In genomic region chr14:51458563-51458955, GRCh38 we compare ENCODE assay signal across 16 cellular contexts.
DNase-seq lines count a peak whose midpoint lies in the region; ATAC-seq, FAIRE-seq and TF ChIP-seq lines count a peak whose summit lies in the region.
"Had no signal": no experiment of that assay in that cellular context is flagged by ENCODE, and none has a peak within 500 bp of the region (broad histone marks: within the 10 kb centered on the region; RNA-seq: fewer than 3 reads in every experiment).

No MANE protein-coding gene starts in this region.

- no peak for TF ChIP-seq CTCF in IMR-90 (conservative IDR thresholded peaks at IDR 0.05; ENCODE audit: low read depth, low read length)
- no peak for TF ChIP-seq CTCF in bronchial epithelial cell (IDR thresholded peaks at IDR 0.05; ENCODE audit: insufficient read depth, low read length, severe bottlenecking)
- TF ChIP-seq CTCF in tibial artery (IDR thresholded peaks at IDR 0.05) = no peak
- no peak for TF ChIP-seq CTCF in dorsolateral prefrontal cortex (IDR thresholded peaks at IDR 0.05 in 54 of 56, conservative IDR thresholded peaks at IDR 0.05 in 2 of 56; ENCODE audit: low read depth in 1 of 56, partially characterized antibody in 56 of 56)

- H4K20me1 ChIP-seq in IMR-90 (ENCODE audit: insufficient read depth, low read length) = no peaks in the 10 kb centered on the region

- peak; percentile 35; the same call in 1 of the 2 replicates for TF ChIP-seq RAD21 in IMR-90 (IDR thresholded peaks at IDR 0.05; ENCODE audit: low read length)

- peak overlapping the region; percentile 75 for H3K56ac ChIP-seq in IMR-90 (ENCODE audit: extremely low read depth, insufficient read depth, low read length)

- H3K18ac ChIP-seq in IMR-90 (ENCODE audit: low read depth, low read length) = peak overlapping the region; percentile 87

- peak overlapping the region; percentile 92; the same call in 2 of the 3 replicates for H2BK15ac ChIP-seq in IMR-90 (ENCODE audit: low read depth, low read length)

- peak overlapping the region; percentile 94 for H3K14ac ChIP-seq in IMR-90 (replicated peaks; ENCODE audit: low read depth, low read length)

- peak overlapping the region; percentile 93 for H2BK5ac ChIP-seq in IMR-90 (ENCODE audit: low read depth, low read length, poor library complexity, severe bottlenecking)

- peak overlapping the region; percentile 49 to 94 for H4K8ac ChIP-seq in IMR-90 (ENCODE audit: low read depth in 2 of 2, low read length in 2 of 2)

- TF ChIP-seq POLR2A in IMR-90 (IDR thresholded peaks at IDR 0.05; ENCODE audit: low read depth, low read length) = no peak

- 0 out of 4 replicates have a peak, but pooled peaks cover 0 to 6% of the 10 kb centered on the region in 2 experiments for H3K79me1 ChIP-seq in IMR-90 (ENCODE audit: low read depth in 1 of 2, low read length in 2 of 2)

- no peak overlapping the region for H2AFZ ChIP-seq in IMR-90 (replicated peaks; ENCODE audit: low read length, poor library complexity)
- H2AFZ ChIP-seq: parathyroid adenoma had no signal

- H3K27me3 ChIP-seq in IMR-90 (ENCODE audit: control insufficient read depth, insufficient read depth, low read length) (no peaks in the 10 kb centered on the region), bronchial epithelial cell (ENCODE audit: control insufficient read depth, insufficient read depth, low read length) (no peaks in the 10 kb centered on the region), tibial artery (no peaks in the 10 kb centered on the region), dorsolateral prefrontal cortex (no peaks in the 10 kb centered on the region)
- H3K27me3 ChIP-seq: testis had no signal

- H2BK20ac ChIP-seq in IMR-90 (ENCODE audit: low read depth, low read length) = peak overlapping the region; percentile 99

- peak overlapping the region; percentile 97 for H2AK5ac ChIP-seq in IMR-90 (ENCODE audit: low read depth, low read length)

- H3K9ac ChIP-seq in IMR-90 (ENCODE audit: low read depth, low read length) = no peak overlapping the region
- H3K9ac ChIP-seq: parathyroid adenoma had no signal

- peak overlapping the region; percentile 95 for H3K4ac ChIP-seq in IMR-90 (ENCODE audit: low read depth, low read length)

- peak; percentile 80 for FAIRE-seq in bronchial epithelial cell (lab: Jason Lieb, UNC)

- H3K4me2 ChIP-seq in IMR-90 (ENCODE audit: low read depth, low read length) = peak overlapping the region; percentile 12; the same call in 1 of the 2 replicates

- BruUV-seq in IMR-90 (replicated peaks; lab: Mats Ljungman, UMichigan) = no TSS peak

- dilution Hi-C loops in IMR-90 (cut with HindIII; ENCODE audit: low sequenced_read_pairs, unreplicated experiment) = no loop called here

- peak overlapping the region; percentile 96 for H2BK120ac ChIP-seq in IMR-90 (ENCODE audit: low read depth, low read length)

- H3K4me3 ChIP-seq in IMR-90 (ENCODE audit: insufficient read depth, low read depth, low read length) (no peak overlapping the region), bronchial epithelial cell (ENCODE audit: low read depth, low read length) (no peak overlapping the region), tibial artery (no peak overlapping the region), dorsolateral prefrontal cortex (no peak overlapping the region)
- H3K4me3 ChIP-seq: testis had no signal

- POLR2A ChIA-PET in IMR-90 (lab: Charles Lee; ENCODE audit: unreplicated experiment) = no interaction called here

- H3K36me3 ChIP-seq in IMR-90 (ENCODE audit: control insufficient read depth, insufficient read depth, low read length) (no peaks in the 10 kb centered on the region), bronchial epithelial cell (ENCODE audit: control insufficient read depth, insufficient read depth, low read length) (no peaks in the 10 kb centered on the region), tibial artery (no peaks in the 10 kb centered on the region)

- DNase-seq in AG08395 (ENCODE audit: low spot score) (peak; percentile 54), IMR-90 (peak; percentile 99), bronchial epithelial cell (ENCODE audit: low read depth) (peak; percentile 95), kidney glomerular epithelial cell (lab: John Stamatoyannopoulos, UW) (peak; percentile 8), NCI-H748 treated with DMSO at 0.1 percent for 48 hours (lab: John Stamatoyannopoulos, UW) (no peak), tibial artery (no peak), dorsolateral prefrontal cortex (no peak)
- DNase-seq: activated CD4-positive, alpha-beta T cell treated with anti-CD3 and anti-CD28 coated beads for 1 hour; activated T-cell treated with anti-CD3 and anti-CD28 coated beads for 4 hours; AML-193; NCI-H1092; NCI-H446; T-helper 17 cell; testis had no signal

- H3K23ac ChIP-seq in IMR-90 (ENCODE audit: low read depth, low read length) = peak overlapping the region; percentile 78; the same call in 1 of the 2 replicates

- no peaks in the 10 kb centered on the region for H3K9me3 ChIP-seq in IMR-90 (ENCODE audit: control insufficient read depth, insufficient read depth, low read length)
- no peaks in the 10 kb centered on the region for H3K9me3 ChIP-seq in tibial artery
- H3K9me3 ChIP-seq: testis had no signal

- peak overlapping the region; percentile 73 for H2AK9ac ChIP-seq in IMR-90 (replicated peaks; ENCODE audit: low read depth, low read length, poor library complexity)

- intact Hi-C loops in IMR-90 (cut with micrococcal nuclease) (no loop called here), tibial artery (cut with DNase I; ENCODE audit: low total_unique reads) (no loop called here), dorsolateral prefrontal cortex (cut with DNase I) (no loop called here)

- peak overlapping the region; percentile 47; the same call in 1 of the 2 replicates for H4K5ac ChIP-seq in IMR-90 (ENCODE audit: low read depth, low read length)

- ATAC-seq in IMR-90 (ENCODE audit: low read depth) (peak; percentile 94), GM18907 (IDR thresholded peaks at IDR 0.05; ENCODE audit: unreplicated experiment) (no peak)
- ATAC-seq: T-helper 17 cell had no signal

- peaks cover 18% of the 10 kb centered on the region for H3K9me1 ChIP-seq in IMR-90 (ENCODE audit: insufficient read depth, low read length)

- H3K27ac ChIP-seq in IMR-90 (ENCODE audit: insufficient read depth, low read length) (peak overlapping the region; percentile 48; the same call in 1 of the 2 replicates), tibial artery (no peak overlapping the region), dorsolateral prefrontal cortex (no peak overlapping the region)
- H3K27ac ChIP-seq: parathyroid adenoma, testis had no signal

- CTCF ChIA-PET in IMR-90 (lab: Yijun Ruan, JAX) = interaction anchor here (0.5 kb wide), 1 partner anchor 141 kb away, joined by 4 read pairs; no protein-coding TSS in a partner anchor

- no CpG with 5 or more reads among the region's 1 CpG for WGBS in IMR-90 (ENCODE audit: extremely low coverage in 2 of 2, insufficient read length in 1 of 2), 2 experiments

- H3K4me1 ChIP-seq in IMR-90 (ENCODE audit: control insufficient read depth, insufficient read depth, low read length) (peaks cover 11% of the 10 kb centered on the region), tibial artery (no peaks in the 10 kb centered on the region)
- H3K4me1 ChIP-seq: parathyroid adenoma, testis had no signal

- in situ Hi-C loops in IMR-90 (cut with MboI; ENCODE audit: low sequenced_read_pairs) = no loop called here

- peak overlapping the region; percentile 87 for H4K91ac ChIP-seq in IMR-90 (ENCODE audit: insufficient read depth, low read depth, low read length)

TF ChIP-seq in IMR-90, 13 proteins besides CTCF, POLR2A, EP300 and RAD21:
- TF ChIP-seq RCOR1 (IDR thresholded peaks at IDR 0.05; ENCODE audit: insufficient replicate concordance, low read length) = no peak
- TF ChIP-seq ELK1 (IDR thresholded peaks at IDR 0.05; ENCODE audit: borderline replicate concordance, low read depth, low read length) = no peak
- peak; percentile 30 for TF ChIP-seq SMC3 (IDR thresholded peaks at IDR 0.05; ENCODE audit: low read depth, low read length)
- TF ChIP-seq USF2 (IDR thresholded peaks at IDR 0.05; ENCODE audit: low read depth, low read length) = no peak
- no peak for TF ChIP-seq MAFK (IDR thresholded peaks at IDR 0.05; ENCODE audit: low read depth, low read length)
- TF ChIP-seq MAZ (IDR thresholded peaks at IDR 0.05; ENCODE audit: borderline replicate concordance, low read depth, low read length) = no peak
- peak; percentile 98 for TF ChIP-seq FOS (IDR thresholded peaks at IDR 0.05; ENCODE audit: low read depth, low read length)
- no peak for TF ChIP-seq CHD1 (IDR thresholded peaks at IDR 0.05; ENCODE audit: low read depth, low read length)
- 0 out of 2 replicates have a peak, but pooled peaks have one; percentile 22 for TF ChIP-seq BHLHE40 (IDR thresholded peaks at IDR 0.05; ENCODE audit: low read depth, low read length)
- peak; percentile 24; the same call in 1 of the 2 replicates for TF ChIP-seq NFE2L2 (IDR thresholded peaks at IDR 0.05; ENCODE audit: low read depth, low read length)
- peak; percentile 53 for TF ChIP-seq CEBPB (IDR thresholded peaks at IDR 0.05; ENCODE audit: low read depth, low read length)
- TF ChIP-seq MXI1 (IDR thresholded peaks at IDR 0.05; ENCODE audit: borderline replicate concordance, low read depth, low read length) = no peak

Comparison
In these comparisons a context has a peak if more than half of its experiments do, and no peak if none do; other contexts are left out.
1. DNase-seq: peak in AG08395 (single experiment), IMR-90 (single experiment), bronchial epithelial cell (single experiment) and kidney glomerular epithelial cell (single experiment); none in NCI-H748 treated with DMSO at 0.1 percent for 48 hours (single experiment), tibial artery (0 of 2) and dorsolateral prefrontal cortex (0 of 10).